Comparison of ENCODE assay signal across 1 cellular context in genomic region chr10:130137077-130137448, GRCh38.
TF ChIP-seq lines count a peak whose summit lies in the region.

No MANE protein-coding gene starts in this region.

TF ChIP-seq in HepG2, 621 proteins besides CTCF, POLR2A, EP300 and RAD21 (continued from another document):
- TF ChIP-seq ATF6 (CRISPR knock-in tag; conservative IDR thresholded peaks at IDR 0.05) (no peak), GTF3A (CRISPR knock-in tag; conservative IDR thresholded peaks at IDR 0.05) (no peak), ZNF788 (CRISPR knock-in tag; IDR thresholded peaks at IDR 0.05; ENCODE audit: borderline replicate concordance) (no peak), NR2C2 (CRISPR knock-in tag; IDR thresholded peaks at IDR 0.05; ENCODE audit: borderline replicate concordance) (no peak), MXI1 (IDR thresholded peaks at IDR 0.05; ENCODE audit: borderline replicate concordance, low read depth, low read length) (peak; percentile 55; the same call in 1 of the 3 replicates), ZIK1 (CRISPR knock-in tag; IDR thresholded peaks at IDR 0.05; ENCODE audit: borderline replicate concordance, low read depth) (no peak), MXD4 (CRISPR knock-in tag; IDR thresholded peaks at IDR 0.05) (peak; percentile 41; the same call in 1 of the 2 replicates), KMT2A (CRISPR knock-in tag; IDR thresholded peaks at IDR 0.05) (0 out of 2 replicates have a peak, but pooled peaks have one; percentile 11), SIN3B (IDR thresholded peaks at IDR 0.05; ENCODE audit: low read length) (peak; percentile 16; the same call in 1 of the 2 replicates), THAP8 (CRISPR knock-in tag; IDR thresholded peaks at IDR 0.05; ENCODE audit: borderline replicate concordance) (no peak), ZNF691 (CRISPR knock-in tag; IDR thresholded peaks at IDR 0.05; ENCODE audit: borderline replicate concordance, low read depth) (0 out of 2 replicates have a peak, but pooled peaks have one; percentile 25), BCL6 (CRISPR knock-in tag; IDR thresholded peaks at IDR 0.05) (peak; percentile 67), ZBTB21 (CRISPR knock-in tag; IDR thresholded peaks at IDR 0.05) (no peak), HMGXB4 (CRISPR knock-in tag; IDR thresholded peaks at IDR 0.05; ENCODE audit: borderline replicate concordance in 1 of 2, low read depth in 1 of 2) (0 out of 4 replicates have a peak, but pooled peaks of 1 of the 2 experiments have one; percentile 22), RFXANK (CRISPR knock-in tag; IDR thresholded peaks at IDR 0.05) (no peak), ZBTB20 (CRISPR knock-in tag; IDR thresholded peaks at IDR 0.05; ENCODE audit: borderline replicate concordance, low read depth) (no peak), GPBP1L1 (CRISPR knock-in tag; IDR thresholded peaks at IDR 0.05) (no peak)
